ENCODE assay signal across 19 cellular contexts in the genomic region with DNA sequence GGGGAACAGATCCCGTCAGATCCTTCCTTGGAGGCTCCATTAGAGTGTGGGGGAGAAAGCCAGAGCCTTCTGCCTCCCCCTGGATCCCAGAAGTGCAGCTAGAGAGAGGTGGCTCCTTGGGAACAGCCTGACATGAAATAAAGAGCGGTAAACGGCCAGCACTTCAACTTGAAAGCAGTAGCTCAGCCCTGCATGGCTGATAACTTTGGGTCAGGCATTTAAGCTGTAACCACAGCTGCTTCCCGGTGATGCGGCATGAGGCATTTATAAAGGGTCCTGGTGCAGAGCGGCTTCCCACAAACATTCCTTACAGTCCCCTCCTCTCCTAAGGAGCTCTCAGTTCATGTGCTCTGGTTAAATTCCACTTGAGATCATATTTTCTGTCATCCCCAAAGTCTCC.
"Had no signal": no experiment of that assay in that cellular context is flagged by ENCODE, and none has a peak within 500 bp of the region (broad histone marks: within the 10 kb centered on the region; RNA-seq: fewer than 3 reads in every experiment).

No MANE protein-coding gene starts in this region.

- H3K36me3 ChIP-seq: ovary, suprapubic skin, thyroid gland had no signal

- ATAC-seq: foreskin keratinocyte; left lobe of liver; mucosa of descending colon; naive thymus-derived CD8-positive, alpha-beta T cell; right cardiac atrium had no signal

- H3K36me3 Mint-ChIP-seq: naive thymus-derived CD8-positive, alpha-beta T cell; type B pancreatic cell had no signal

- H3K27ac ChIP-seq: coronary artery, foreskin keratinocyte, ovary, suprapubic skin, thyroid gland had no signal

- H3K4me1 ChIP-seq: foreskin keratinocyte, suprapubic skin, thyroid gland had no signal

- H3K4me3 Mint-ChIP-seq: endodermal cell; naive thymus-derived CD8-positive, alpha-beta T cell; type B pancreatic cell had no signal

- H3K9me3 Mint-ChIP-seq: endodermal cell; naive thymus-derived CD8-positive, alpha-beta T cell; type B pancreatic cell had no signal

- H3K27ac Mint-ChIP-seq: endodermal cell, type B pancreatic cell had no signal

- H3K27me3 ChIP-seq: foreskin keratinocyte, ovary, suprapubic skin, thyroid gland had no signal

- H3K27me3 Mint-ChIP-seq: naive thymus-derived CD8-positive, alpha-beta T cell had no signal

- H3K9me3 ChIP-seq: mucosa of descending colon, ovary, suprapubic skin, thyroid gland had no signal

- H3K4me3 ChIP-seq: coronary artery, mucosa of descending colon, ovary, suprapubic skin, thyroid gland had no signal

- DNase-seq: effector CD4-positive, alpha-beta T cell; endodermal cell; erythroblast; foreskin keratinocyte; kidney glomerular epithelial cell; mammary epithelial cell; mucosa of descending colon; naive thymus-derived CD8-positive, alpha-beta T cell; nucleus accumbens; ovary; right cardiac atrium; small intestine; stimulated activated CD4-positive, alpha-beta T cell treated with anti-CD3 and anti-CD28 coated beads, Interleukin-12 subunit alpha, Interleukin-12 subunit beta, amount 100 ng/mL, for 4 hours; stimulated activated naive CD4-positive, alpha-beta T cell treated with Interleukin-2 at 50 U/mL for 16 hours; thyroid gland had no signal
